8 cellular contexts compared by ENCODE assay signal in the genomic region with DNA sequence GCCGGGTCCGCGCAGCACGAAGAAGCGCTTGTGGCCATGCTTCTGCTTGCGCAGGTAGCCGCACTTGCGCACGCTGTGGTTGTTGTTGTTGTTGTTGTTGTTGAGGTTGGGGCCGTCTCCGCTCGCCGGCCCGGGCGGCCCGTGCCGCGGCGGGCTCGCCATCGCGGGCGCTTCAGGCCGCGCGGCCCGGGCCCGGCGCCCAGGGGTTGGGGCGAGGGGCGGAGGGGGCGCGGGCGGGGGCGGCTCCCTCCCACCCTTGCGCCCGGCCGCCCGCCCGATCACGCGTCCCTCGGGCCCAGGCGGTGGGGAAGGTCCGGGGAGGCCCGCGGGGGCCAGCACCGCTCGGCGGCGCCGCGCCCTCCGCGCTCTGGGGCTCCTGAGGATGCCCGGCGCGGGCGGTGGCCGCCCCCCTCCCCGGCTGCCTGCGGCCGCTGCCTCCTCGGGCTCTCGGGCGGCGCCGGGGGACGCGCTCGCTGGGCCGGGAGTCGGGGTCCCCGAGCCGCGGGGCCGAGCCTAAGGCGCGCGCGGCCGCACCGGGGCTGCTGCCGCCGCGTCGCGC. TPM values are rescaled to one million over a fixed set of nuclear protein-coding genes. Genes with fewer than 3 reads are reported as not detected.
DNase-seq lines count a peak whose midpoint lies in the region; ATAC-seq and TF ChIP-seq lines count a peak whose summit lies in the region.

No MANE protein-coding gene starts in this region.

- DNase-seq in 8988T (peak; percentile 40), ascending aorta (ENCODE audit: low spot score in 2 of 2) (no peak), thoracic aorta (ENCODE audit: low spot score) (no peak), left colon (no peak)

- ATAC-seq in GM18520 (IDR thresholded peaks at IDR 0.05; ENCODE audit: unreplicated experiment): peak; percentile 3
- peak; percentile 11 for ATAC-seq in HG03159 (IDR thresholded peaks at IDR 0.05; ENCODE audit: unreplicated experiment)
- ATAC-seq in thoracic aorta (ENCODE audit: insufficient number of reproducible peaks, low FRiP score, low read depth): peak; percentile 15
- no peak for ATAC-seq in HG02610 (IDR thresholded peaks at IDR 0.05; ENCODE audit: unreplicated experiment)
- no peak for ATAC-seq in left colon

- H3K4me1 ChIP-seq in ascending aorta (peaks cover 14 to 24% of the 10 kb centered on the region in 2 donors), thoracic aorta (ENCODE audit: control insufficient read depth in 1 of 2, low read depth in 2 of 2) (peaks cover 18 to 41% of the 10 kb centered on the region in 2 donors)

- no peaks in the 10 kb centered on the region for H3K27me3 ChIP-seq in ascending aorta
- H3K27me3 ChIP-seq in layer of hippocampus (ENCODE audit: control insufficient read depth, insufficient read depth, low read length): no peaks in the 10 kb centered on the region
- H3K27me3 ChIP-seq in thoracic aorta (replicated peaks; ENCODE audit: insufficient read depth): no peaks in the 10 kb centered on the region

- TF ChIP-seq CTCF in ascending aorta (IDR thresholded peaks at IDR 0.05) (no peak), thoracic aorta (IDR thresholded peaks at IDR 0.05) (no peak)

- H3K4me3 ChIP-seq in ascending aorta (peak overlapping the region; percentile 85), thoracic aorta (peak overlapping the region; percentile 98)

- H3K9me3 ChIP-seq in ascending aorta (no peaks in the 10 kb centered on the region), thoracic aorta (no peaks in the 10 kb centered on the region)

- intact Hi-C loops in ascending aorta (cut with DNase I): loop anchor here (1.0 to 10.0 kb wide), 11 partner anchors 86 to 1571 kb away; a partner anchor contains a TSS
- intact Hi-C loops in left colon (cut with DNase I, micrococcal nuclease): no loop called here

- peak overlapping the region; percentile 76 to 88 for H3K27ac ChIP-seq in ascending aorta
- peak overlapping the region; percentile 93 for H3K27ac ChIP-seq in layer of hippocampus (ENCODE audit: low read depth, low read length)
- peak overlapping the region; percentile 87 to 93 for H3K27ac ChIP-seq in thoracic aorta

- H3K36me3 ChIP-seq in ascending aorta: peaks cover 33 to 35% of the 10 kb centered on the region in 2 donors
- H3K36me3 ChIP-seq in thoracic aorta: peaks cover 27% of the 10 kb centered on the region

RNA-seq across cellular contexts. Expression of a gene that starts 0.4 kb away (rescaled TPM):
- total RNA-seq in ascending aorta (42.4 TPM), thoracic aorta (10 to 100 TPM; 47.8 to 59.8 TPM), left colon (10 to 100 TPM; 11.4 to 17.9 TPM)

Comparison
In these comparisons a context has a peak if more than half of its experiments do, and no peak if none do; other contexts are left out.
1. ATAC-seq: peak in GM18520 (single experiment), HG03159 (single experiment) and thoracic aorta (single experiment); none in HG02610 (single experiment) and left colon (single experiment).
2. Peak in every context shown above with its lines, with median percentiles within 50 percentile points of each other: H3K27ac ChIP-seq.